In genomic region chr5:177801427-177801826, GRCh38 we compare ENCODE assay signal across 10 cellular contexts. TPM values are rescaled to one million over a fixed set of nuclear protein-coding genes. Genes with fewer than 3 reads are reported as not detected.
DNase-seq lines count a peak whose midpoint lies in the region; ATAC-seq, FAIRE-seq and TF ChIP-seq lines count a peak whose summit lies in the region.
"Not testable (repeated sequence)": the region's sequence is repeated elsewhere in the genome, so short reads cannot be mapped to it uniquely, and the experiment has no call there.
"Had no signal": no experiment of that assay in that cellular context is flagged by ENCODE, and none has a peak within 500 bp of the region (broad histone marks: within the 10 kb centered on the region; RNA-seq: fewer than 3 reads in every experiment).

No MANE protein-coding gene starts in this region.

- DNase-seq in GM18507 (ENCODE audit: extremely low spot score, insufficient read length, low read depth); activated naive CD8-positive, alpha-beta T cell treated with anti-CD3 and anti-CD28 coated beads, Interleukin-2, amount 50 U/mL, for 24 hours: not testable (repeated sequence)
- DNase-seq in activated CD8-positive, alpha-beta memory T cell treated with anti-CD3 and anti-CD28 coated beads, Interleukin-2, amount 50 U/mL, for 4 hours: peak; percentile 36
- DNase-seq in activated naive CD4-positive, alpha-beta T cell treated with Interleukin-2 at 50 U/mL for 16 hours: peak; percentile 35
- peak; percentile 25 to 51 for DNase-seq in foreskin keratinocyte
- DNase-seq in stimulated activated CD8-positive, alpha-beta memory T cell treated with anti-CD3 and anti-CD28 coated beads, Interleukin-4, amount 100 ng/mL, for 24 hours (ENCODE audit: low read depth): peak; percentile 9

- peak; percentile 63 for FAIRE-seq in GM18507 (lab: Jason Lieb, UNC)

- not testable (repeated sequence) for TF ChIP-seq CTCF in foreskin keratinocyte (conservative IDR thresholded peaks at IDR 0.05)

- peaks cover 12% of the 10 kb centered on the region for H3K4me1 Mint-ChIP-seq in activated naive CD8-positive, alpha-beta T cell treated with anti-CD3 and anti-CD28 coated beads, Interleukin-2, amount 50 U/mL, for 24 hours

- H3K27me3 ChIP-seq in foreskin keratinocyte: not testable (repeated sequence)

- peak overlapping the region; percentile 46 for H3K27ac Mint-ChIP-seq in activated naive CD8-positive, alpha-beta T cell treated with anti-CD3 and anti-CD28 coated beads, Interleukin-2, amount 50 U/mL, for 24 hours

- not testable (repeated sequence) for H3K27ac ChIP-seq in foreskin keratinocyte

- ATAC-seq in activated CD4-positive, CD25-positive, alpha-beta regulatory T cell treated with anti-CD3 and anti-CD28 coated beads, Interleukin-2, amount 50 U/mL, for 24 hours: peak; percentile 94
- ATAC-seq in activated naive CD8-positive, alpha-beta T cell treated with anti-CD3 and anti-CD28 coated beads, Interleukin-2, amount 50 U/mL, for 24 hours: peak; percentile 92
- ATAC-seq in foreskin keratinocyte: peak; percentile 90

- not testable (repeated sequence) for H3K4me1 ChIP-seq in foreskin keratinocyte

- not testable (repeated sequence) for H3K36me3 Mint-ChIP-seq in activated naive CD8-positive, alpha-beta T cell treated with anti-CD3 and anti-CD28 coated beads, Interleukin-2, amount 50 U/mL, for 24 hours (ENCODE audit: low read depth)

- not testable (repeated sequence) for H3K9me3 Mint-ChIP-seq in activated naive CD8-positive, alpha-beta T cell treated with anti-CD3 and anti-CD28 coated beads, Interleukin-2, amount 50 U/mL, for 24 hours

- not testable (repeated sequence) for H3K4me3 Mint-ChIP-seq in activated naive CD8-positive, alpha-beta T cell treated with anti-CD3 and anti-CD28 coated beads, Interleukin-2, amount 50 U/mL, for 24 hours

- not testable (repeated sequence) for H3K27me3 Mint-ChIP-seq in activated naive CD8-positive, alpha-beta T cell treated with anti-CD3 and anti-CD28 coated beads, Interleukin-2, amount 50 U/mL, for 24 hours

RNA-seq across cellular contexts. Expression of gene FAM153A, which starts 18.7 kb away (rescaled TPM):
- not detected in 2 replicates for total RNA-seq in foreskin keratinocyte
- polyA plus RNA-seq in foreskin keratinocyte: not detected in 2 replicates
- total RNA-seq: Daoy, H7, HFFc6 had no signal
